Comparison of ENCODE assay signal across 21 cellular contexts in the genomic region with DNA sequence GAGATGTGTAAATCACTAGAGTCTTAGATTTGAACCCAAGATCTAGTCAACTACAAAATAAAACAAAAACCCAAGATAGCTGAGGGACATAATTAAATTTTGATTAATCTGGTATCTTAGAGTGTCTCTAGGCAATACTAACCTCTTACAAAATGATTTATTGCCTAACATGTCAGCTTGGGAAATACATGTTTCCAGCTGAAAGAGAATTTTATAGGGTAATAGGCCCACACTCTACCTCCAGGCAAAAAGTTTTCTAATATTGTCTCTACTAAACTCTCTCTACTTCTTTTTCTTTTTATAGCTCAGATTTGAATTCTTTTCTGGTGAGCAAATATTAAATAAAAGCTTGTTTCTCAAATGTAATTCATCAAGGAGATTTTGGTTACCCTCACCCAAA.
"Had no signal": no experiment of that assay in that cellular context is flagged by ENCODE, and none has a peak within 500 bp of the region (broad histone marks: within the 10 kb centered on the region; RNA-seq: fewer than 3 reads in every experiment).

No MANE protein-coding gene starts in this region.

- H3K27ac ChIP-seq: body of pancreas, coronary artery, esophagus squamous epithelium, gastrocnemius medialis, heart right ventricle, parathyroid adenoma, tibial artery, vagina had no signal

- H3K9me3 ChIP-seq: body of pancreas, esophagus squamous epithelium, gastrocnemius medialis, heart right ventricle, mucosa of descending colon, tibial artery, vagina had no signal

- H3K27ac Mint-ChIP-seq: activated CD4-positive, alpha-beta T cell treated with anti-CD3 and anti-CD28 coated beads, Interleukin-2, amount 10 ng/mL, durations not matched to agents 7 days and 5 days; activated naive CD4-positive, alpha-beta T cell treated with anti-CD3 and anti-CD28 coated beads, Interleukin-2, amount 50 U/mL, for 72 hours; activated T-cell treated with anti-CD3 and anti-CD28 coated beads, Interleukin-2, amount 50 U/mL, for 72 hours; naive thymus-derived CD4-positive, alpha-beta T cell; stimulated activated memory B cell treated with anti-CD40 and anti-IgM and Interleukin-4, amounts not matched to agents 10 μg/mL and 1 μg/mL and 100 μg/mL, for 72 hours had no signal

- H3K4me1 Mint-ChIP-seq: activated CD4-positive, alpha-beta T cell treated with anti-CD3 and anti-CD28 coated beads, Interleukin-2, amount 10 ng/mL, durations not matched to agents 7 days and 5 days; central memory CD8-positive, alpha-beta T cell had no signal

- H3K36me3 ChIP-seq: esophagus squamous epithelium, gastrocnemius medialis, heart right ventricle, tibial artery, vagina had no signal

- H3K9ac ChIP-seq: parathyroid adenoma had no signal

- H3K4me1 ChIP-seq: body of pancreas, esophagus squamous epithelium, gastrocnemius medialis, heart right ventricle, parathyroid adenoma, vagina had no signal

- ATAC-seq: activated naive CD4-positive, alpha-beta T cell treated with anti-CD3 and anti-CD28 coated beads, Interleukin-2, amount 50 U/mL, for 72 hours; activated T-cell treated with anti-CD3 and anti-CD28 coated beads, Interleukin-2, amount 50 U/mL, for 72 hours; body of pancreas; gastrocnemius medialis; heart right ventricle; left cardiac atrium; mucosa of descending colon; naive thymus-derived CD4-positive, alpha-beta T cell; stimulated activated memory B cell treated with anti-CD40 and anti-IgM and Interleukin-4, amounts not matched to agents 10 μg/mL and 1 μg/mL and 100 μg/mL, for 72 hours had no signal

- H3K27me3 Mint-ChIP-seq: activated CD4-positive, alpha-beta T cell treated with anti-CD3 and anti-CD28 coated beads, Interleukin-2, amount 10 ng/mL, durations not matched to agents 7 days and 5 days; stimulated activated memory B cell treated with anti-CD40 and anti-IgM and Interleukin-4, amounts not matched to agents 10 μg/mL and 1 μg/mL and 100 μg/mL, for 72 hours had no signal

- DNase-seq: activated CD4-positive, alpha-beta T cell treated with anti-CD3 and anti-CD28 coated beads, Interleukin-2, amount 10 ng/mL, durations not matched to agents 7 days and 5 days; activated CD8-positive, alpha-beta memory T cell treated with anti-CD3 and anti-CD28 coated beads, Interleukin-2, amount 50 U/mL, for 48 hours; activated gamma-delta T cell; activated T-cell treated with anti-CD3 and anti-CD28 coated beads, Interleukin-2, amount 50 U/mL, for 72 hours; amygdala; body of pancreas; esophagus squamous epithelium; gastrocnemius medialis; heart right ventricle; left cardiac atrium; mucosa of descending colon; naive thymus-derived CD4-positive, alpha-beta T cell; T-helper 9 cell; tibial artery had no signal

- H3K9me3 Mint-ChIP-seq: activated CD4-positive, alpha-beta T cell treated with anti-CD3 and anti-CD28 coated beads, Interleukin-2, amount 10 ng/mL, durations not matched to agents 7 days and 5 days; activated naive CD4-positive, alpha-beta T cell treated with anti-CD3 and anti-CD28 coated beads, Interleukin-2, amount 50 U/mL, for 72 hours; activated T-cell treated with anti-CD3 and anti-CD28 coated beads, Interleukin-2, amount 50 U/mL, for 72 hours; central memory CD8-positive, alpha-beta T cell; naive thymus-derived CD4-positive, alpha-beta T cell; stimulated activated memory B cell treated with anti-CD40 and anti-IgM and Interleukin-4, amounts not matched to agents 10 μg/mL and 1 μg/mL and 100 μg/mL, for 72 hours had no signal

- H3K36me3 Mint-ChIP-seq: activated naive CD4-positive, alpha-beta T cell treated with anti-CD3 and anti-CD28 coated beads, Interleukin-2, amount 50 U/mL, for 72 hours; naive thymus-derived CD4-positive, alpha-beta T cell; stimulated activated memory B cell treated with anti-CD40 and anti-IgM and Interleukin-4, amounts not matched to agents 10 μg/mL and 1 μg/mL and 100 μg/mL, for 72 hours had no signal

- H3K4me3 ChIP-seq: body of pancreas, coronary artery, esophagus squamous epithelium, gastrocnemius medialis, heart right ventricle, lung, mucosa of descending colon, tibial artery, vagina had no signal

- H3K27me3 ChIP-seq: body of pancreas, esophagus squamous epithelium, gastrocnemius medialis, heart right ventricle, tibial artery, vagina had no signal

- H3K4me3 Mint-ChIP-seq: activated CD4-positive, alpha-beta T cell treated with anti-CD3 and anti-CD28 coated beads, Interleukin-2, amount 10 ng/mL, durations not matched to agents 7 days and 5 days; activated T-cell treated with anti-CD3 and anti-CD28 coated beads, Interleukin-2, amount 50 U/mL, for 72 hours; central memory CD8-positive, alpha-beta T cell; naive thymus-derived CD4-positive, alpha-beta T cell; stimulated activated memory B cell treated with anti-CD40 and anti-IgM and Interleukin-4, amounts not matched to agents 10 μg/mL and 1 μg/mL and 100 μg/mL, for 72 hours had no signal
